Comparison of ENCODE assay signal across 23 cellular contexts in genomic region chr4:3177905-3178304, GRCh38.
"Had no signal": no experiment of that assay in that cellular context is flagged by ENCODE, and none has a peak within 500 bp of the region (broad histone marks: within the 10 kb centered on the region; RNA-seq: fewer than 3 reads in every experiment).

No MANE protein-coding gene starts in this region.

- H3K27ac Mint-ChIP-seq: dendritic cell treated with granulocyte-macrophage colony-stimulating factor and Interleukin-4, amounts not matched to agents 40 ng/mL and 50 ng/mL, for 4 days; effector memory CD8-positive, alpha-beta T cell; naive B cell; nephron had no signal

- DNase-seq: effector memory CD8-positive, alpha-beta T cell; erythroblast; foreskin keratinocyte; heart left ventricle; hippocampal formation; left colon; left ventricle myocardium superior; mesenchymal stem cell; midbrain; naive B cell; posterior cingulate gyrus; right cardiac atrium; small intestine; stimulated activated CD4-positive, alpha-beta T cell treated with anti-CD3 and anti-CD28 coated beads, Interleukin-12 subunit alpha, Interleukin-12 subunit beta, amount 100 ng/mL, for 4 hours; stimulated activated naive CD4-positive, alpha-beta T cell; stomach; substantia nigra; transverse colon had no signal

- H3K27ac ChIP-seq: foreskin keratinocyte, heart left ventricle, stomach, thoracic aorta, transverse colon had no signal

- H3K27me3 Mint-ChIP-seq: dendritic cell treated with granulocyte-macrophage colony-stimulating factor and Interleukin-4, amounts not matched to agents 40 ng/mL and 50 ng/mL, for 4 days; effector memory CD8-positive, alpha-beta T cell; naive B cell had no signal

- H3K27me3 ChIP-seq: foreskin keratinocyte, heart left ventricle, stomach, transverse colon had no signal

- H3K4me1 ChIP-seq: foreskin keratinocyte had no signal

- H3K4me3 Mint-ChIP-seq: dendritic cell treated with granulocyte-macrophage colony-stimulating factor and Interleukin-4, amounts not matched to agents 40 ng/mL and 50 ng/mL, for 4 days; effector memory CD8-positive, alpha-beta T cell; naive B cell; nephron had no signal

- FAIRE-seq: colon, small intestine had no signal

- H3K9me3 Mint-ChIP-seq: dendritic cell treated with granulocyte-macrophage colony-stimulating factor and Interleukin-4, amounts not matched to agents 40 ng/mL and 50 ng/mL, for 4 days; effector memory CD8-positive, alpha-beta T cell; naive B cell; nephron had no signal

- ATAC-seq: effector memory CD8-positive, alpha-beta T cell; foreskin keratinocyte; heart left ventricle; left colon; left ventricle myocardium superior; right cardiac atrium had no signal

- H3K4me3 ChIP-seq: heart left ventricle, lung, stomach, thoracic aorta, transverse colon had no signal

- H3K9me3 ChIP-seq: heart left ventricle, stomach, thoracic aorta, transverse colon had no signal
